In the genomic region with DNA sequence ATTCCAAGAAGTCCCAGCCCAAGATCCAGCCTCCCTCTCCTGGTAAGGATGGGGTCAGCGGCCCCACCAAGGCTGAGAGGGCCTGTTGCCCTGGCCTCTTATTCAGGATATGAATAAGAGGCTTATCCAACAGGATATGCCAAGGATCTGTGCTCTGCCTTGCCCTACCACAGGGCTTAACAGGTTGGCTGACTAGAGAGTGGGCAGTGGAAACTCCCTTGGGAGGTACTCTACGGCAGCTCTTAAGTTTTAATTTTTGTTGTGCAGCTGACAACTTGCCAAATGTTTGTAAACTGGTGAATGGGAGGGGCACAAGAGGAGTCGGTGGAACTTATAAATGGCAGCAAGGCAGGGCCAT, we compare ENCODE assay signal across 10 cellular contexts. TPM values are rescaled to one million over a fixed set of nuclear protein-coding genes. Genes with fewer than 3 reads are reported as not detected.
DNase-seq lines count a peak whose midpoint lies in the region; ATAC-seq and TF ChIP-seq lines count a peak whose summit lies in the region.
"Had no signal": no experiment of that assay in that cellular context is flagged by ENCODE, and none has a peak within 500 bp of the region (broad histone marks: within the 10 kb centered on the region; RNA-seq: fewer than 3 reads in every experiment).

No MANE protein-coding gene starts in this region.

- intact Hi-C loops in activated CD4-positive, alpha-beta T cell treated with anti-CD3 and anti-CD28 coated beads, Interleukin-2, amount 10 ng/mL, durations not matched to agents 24 days and 14 days (cut with micrococcal nuclease) = no loop called here
- intact Hi-C loops in right lobe of liver (cut with DNase I) = loop anchor here in 1 of 2 donors (10.0 kb wide), 1 partner anchor 66 kb away; no protein-coding TSS in a partner anchor

- H3K18ac ChIP-seq in mesendoderm (ENCODE audit: low read length) = no peak overlapping the region

- no peak overlapping the region for H2BK5ac ChIP-seq in mesendoderm (ENCODE audit: low read length)

- no peak for TF ChIP-seq POLR2A in right lobe of liver (IDR thresholded peaks at IDR 0.05)

- no peak for ATAC-seq in activated naive CD8-positive, alpha-beta T cell treated with anti-CD3 and anti-CD28 coated beads, Interleukin-2, amount 50 U/mL, for 24 hours
- ATAC-seq in right lobe of liver = peak in 2 of 4 donors; percentile 4 to 9
- ATAC-seq in GM18511 (IDR thresholded peaks at IDR 0.05; ENCODE audit: unreplicated experiment) = no peak

- H3K56ac ChIP-seq in mesendoderm (ENCODE audit: low read length) = no peak overlapping the region

- no peak overlapping the region for H3K4me3 Mint-ChIP-seq in activated CD4-positive, alpha-beta T cell treated with anti-CD3 and anti-CD28 coated beads, Interleukin-2, amount 10 ng/mL, durations not matched to agents 24 days and 14 days
- no peak overlapping the region for H3K4me3 Mint-ChIP-seq in activated naive CD8-positive, alpha-beta T cell treated with anti-CD3 and anti-CD28 coated beads, Interleukin-2, amount 50 U/mL, for 24 hours

- H3K4me3 ChIP-seq in right lobe of liver = no peak overlapping the region
- H3K4me3 ChIP-seq in mesendoderm (ENCODE audit: low read length) = no peak overlapping the region
- H3K4me3 ChIP-seq: SK-N-MC had no signal

- H3K36me3 ChIP-seq in right lobe of liver (peaks cover 22 to 93% (median 49%) of the 10 kb centered on the region in 4 donors), mesendoderm (ENCODE audit: control insufficient read depth, insufficient read depth, low read length) (peaks cover 46% of the 10 kb centered on the region)

- H3K4me2 ChIP-seq in mesendoderm (ENCODE audit: low read length) = no peak overlapping the region

- H2BK15ac ChIP-seq in mesendoderm (replicated peaks; ENCODE audit: low read depth) = no peak overlapping the region

- peaks cover 27% of the 10 kb centered on the region for H3K4me1 Mint-ChIP-seq in activated CD4-positive, alpha-beta T cell treated with anti-CD3 and anti-CD28 coated beads, Interleukin-2, amount 10 ng/mL, durations not matched to agents 24 days and 14 days
- H3K4me1 Mint-ChIP-seq in activated naive CD8-positive, alpha-beta T cell treated with anti-CD3 and anti-CD28 coated beads, Interleukin-2, amount 50 U/mL, for 24 hours = peaks cover 36% of the 10 kb centered on the region

- no peak overlapping the region for H3K4ac ChIP-seq in mesendoderm (ENCODE audit: low read depth, low read length)

- DNase-seq in activated CD4-positive, alpha-beta T cell treated with anti-CD3 and anti-CD28 coated beads, Interleukin-2, amount 10 ng/mL, durations not matched to agents 24 days and 14 days = no peak
- DNase-seq in activated CD4-positive, alpha-beta T cell treated with anti-CD3 and anti-CD28 coated beads for 48 hours = no peak
- DNase-seq in activated naive CD8-positive, alpha-beta T cell treated with anti-CD3 and anti-CD28 coated beads, Interleukin-2, amount 50 U/mL, for 24 hours = no peak
- no peak for DNase-seq in right lobe of liver
- no peak for DNase-seq in amygdala (lab: John Stamatoyannopoulos, UW)
- DNase-seq in mesendoderm = no peak
- DNase-seq: activated gamma-delta T cell had no signal

- no peaks in the 10 kb centered on the region for H3K27me3 Mint-ChIP-seq in activated CD4-positive, alpha-beta T cell treated with anti-CD3 and anti-CD28 coated beads, Interleukin-2, amount 10 ng/mL, durations not matched to agents 24 days and 14 days
- H3K27me3 Mint-ChIP-seq in activated naive CD8-positive, alpha-beta T cell treated with anti-CD3 and anti-CD28 coated beads, Interleukin-2, amount 50 U/mL, for 24 hours = no peaks in the 10 kb centered on the region

- H4K8ac ChIP-seq in mesendoderm (ENCODE audit: low read depth, low read length) = no peak overlapping the region

- 76% methylated on average over 3 of the region's 3 CpGs for WGBS in right lobe of liver (ENCODE audit: insufficient coverage, low coverage, low lambda C conversion rate, missing lambda C conversion rate)
- WGBS in mesendoderm (ENCODE audit: extremely low coverage, insufficient coverage, low lambda C conversion rate) = no CpG with 5 or more reads among the region's 3 CpGs

- no peak for TF ChIP-seq CTCF in right lobe of liver (IDR thresholded peaks at IDR 0.05)

- H2BK120ac ChIP-seq in mesendoderm (ENCODE audit: low read depth, low read length) = no peak overlapping the region

- H3K9me3 ChIP-seq in right lobe of liver = no peaks in the 10 kb centered on the region

- H3K27ac ChIP-seq in right lobe of liver (peak overlapping the region in 2 of 3 donors; percentile 39 to 40), temporal lobe (ENCODE audit: low read depth, low read length) (peak overlapping the region; percentile 21), mesendoderm (ENCODE audit: low read depth, low read length) (no peak overlapping the region)
- H3K27ac ChIP-seq: SK-N-MC had no signal

- no peaks in the 10 kb centered on the region for H3K9me3 Mint-ChIP-seq in activated CD4-positive, alpha-beta T cell treated with anti-CD3 and anti-CD28 coated beads, Interleukin-2, amount 10 ng/mL, durations not matched to agents 24 days and 14 days
- H3K9me3 Mint-ChIP-seq in activated naive CD8-positive, alpha-beta T cell treated with anti-CD3 and anti-CD28 coated beads, Interleukin-2, amount 50 U/mL, for 24 hours = no peaks in the 10 kb centered on the region

- peaks cover 0 to 13% (median 4%) of the 10 kb centered on the region in 4 donors for H3K4me1 ChIP-seq in right lobe of liver
- no peaks in the 10 kb centered on the region for H3K4me1 ChIP-seq in mesendoderm (ENCODE audit: control insufficient read depth, low read depth, low read length)

- H2AK5ac ChIP-seq in mesendoderm (ENCODE audit: low read length) = no peak overlapping the region

- H3K79me2 ChIP-seq in mesendoderm (ENCODE audit: control insufficient read depth, insufficient read depth, low read length) = no peaks in the 10 kb centered on the region

- peak overlapping the region; percentile 74 for H3K27ac Mint-ChIP-seq in activated CD4-positive, alpha-beta T cell treated with anti-CD3 and anti-CD28 coated beads, Interleukin-2, amount 10 ng/mL, durations not matched to agents 24 days and 14 days
- H3K27ac Mint-ChIP-seq in activated naive CD8-positive, alpha-beta T cell treated with anti-CD3 and anti-CD28 coated beads, Interleukin-2, amount 50 U/mL, for 24 hours = peak overlapping the region; percentile 52

- H3K23ac ChIP-seq in mesendoderm (ENCODE audit: low read length) = no peak overlapping the region

- no peaks in the 10 kb centered on the region for H3K27me3 ChIP-seq in right lobe of liver
- H3K27me3 ChIP-seq in mesendoderm (ENCODE audit: insufficient read depth, low read length, poor library complexity) = no peaks in the 10 kb centered on the region

- H3K79me1 ChIP-seq in mesendoderm (ENCODE audit: low read length) = peaks cover 2% of the 10 kb centered on the region

- H3K9ac ChIP-seq in mesendoderm (ENCODE audit: low read length) = no peak overlapping the region

- H4K5ac ChIP-seq in mesendoderm (ENCODE audit: low read length) = no peak overlapping the region

- H3K36me3 Mint-ChIP-seq in activated CD4-positive, alpha-beta T cell treated with anti-CD3 and anti-CD28 coated beads, Interleukin-2, amount 10 ng/mL, durations not matched to agents 24 days and 14 days (ENCODE audit: low read depth) = peaks cover 86% of the 10 kb centered on the region
- H3K36me3 Mint-ChIP-seq in activated naive CD8-positive, alpha-beta T cell treated with anti-CD3 and anti-CD28 coated beads, Interleukin-2, amount 50 U/mL, for 24 hours (ENCODE audit: low read depth) = peaks cover 80% of the 10 kb centered on the region

RNA-seq across cellular contexts. Expression of gene PIGV, which starts 16.5 kb away (rescaled TPM):
- total RNA-seq in activated CD4-positive, alpha-beta T cell treated with anti-CD3 and anti-CD28 coated beads, Interleukin-2, amount 10 ng/mL, durations not matched to agents 24 days and 14 days = 15.2 and 16.0 TPM in 2 replicates
- total RNA-seq in right lobe of liver = 10 to 100 TPM; 13.2 to 27.8 (median 19.2) TPM
- total RNA-seq in temporal lobe = 4.9 TPM
- 3.6 TPM for polyA plus RNA-seq in mesendoderm (2013, experiment 1 of 2)
- 3.5 TPM for polyA plus RNA-seq in mesendoderm (2013, experiment 2 of 2)

RNA-seq across cellular contexts. Expression of gene ZDHHC18, which starts 55.2 kb away (rescaled TPM):
- total RNA-seq in activated CD4-positive, alpha-beta T cell treated with anti-CD3 and anti-CD28 coated beads, Interleukin-2, amount 10 ng/mL, durations not matched to agents 24 days and 14 days = 75.9 and 77.3 TPM in 2 replicates
- 10 to 100 TPM in 5 of 6 experiments, 1 to 10 TPM in 1; 9.6 to 16.9 (median 14.1) TPM for total RNA-seq in right lobe of liver
- 5.4 TPM for total RNA-seq in temporal lobe
- polyA plus RNA-seq in mesendoderm (2013, experiment 1 of 2) = 25.7 TPM
- 26.8 TPM for polyA plus RNA-seq in mesendoderm (2013, experiment 2 of 2)
